26 cellular contexts compared by ENCODE assay signal in genomic region chr19:41606215-41606837, GRCh38. TPM values are rescaled to one million over a fixed set of nuclear protein-coding genes. Genes with fewer than 3 reads are reported as not detected.
A peak's percentile ranks its signal among the peaks of the same experiment; 100 is the strongest.
DNase-seq lines count a peak whose midpoint lies in the region; ATAC-seq, FAIRE-seq and TF ChIP-seq lines count a peak whose summit lies in the region.
"Had no signal": no experiment of that assay in that cellular context is flagged by ENCODE, and none has a peak within 500 bp of the region (broad histone marks: within the 10 kb centered on the region; RNA-seq: fewer than 3 reads in every experiment).

No MANE protein-coding gene starts in this region.

- H3F3A ChIP-seq in GM23248 (ENCODE audit: insufficient read depth), result no peaks in the 10 kb centered on the region

- H4K20me1 ChIP-seq in GM23248 (ENCODE audit: insufficient read depth), result no peaks in the 10 kb centered on the region

- peak; percentile 1 for DNase-seq in right atrium auricular region (ENCODE audit: low spot score)
- no peak for DNase-seq in right cardiac atrium
- DNase-seq in ecto neural progenitor cell (ENCODE audit: low spot score), result peak; percentile 22
- peak; percentile 6 for DNase-seq in sciatic nerve (ENCODE audit: low spot score)
- DNase-seq in vagina (ENCODE audit: extremely low spot score in 2 of 2), result peak; percentile 69 to 77
- no peak for DNase-seq in GM12892 (ENCODE audit: insufficient read length)
- DNase-seq in GM23248, result no peak
- DNase-seq: ACHN; BE2C; C1 segment of cervical spinal cord; CD4-positive, CD25-positive, alpha-beta regulatory T cell; CD8-positive, alpha-beta memory T cell; COR-L47; DMS 273 treated with DMSO at 0.1 percent for 48 hours; DMS53; DND-41; EL had no signal

- intact Hi-C loops in right cardiac atrium (cut with DNase I), result no loop called here
- intact Hi-C loops in sciatic nerve (cut with DNase I), result no loop called here
- intact Hi-C loops in vagina (cut with DNase I), result no loop called here

- FAIRE-seq in GM12892 (lab: Jason Lieb, UNC), result no peak
- FAIRE-seq: A204.1, GM12878, GM19239 had no signal

- H3K9me2 ChIP-seq in GM23248 (ENCODE audit: insufficient read depth), result no peaks in the 10 kb centered on the region

- in situ Hi-C loops in GM23248 (cut with MboI), result no loop called here

- H3K4me1 Mint-ChIP-seq in activated T-helper 17 cell treated with anti-CD3 and anti-CD28 coated beads, Interleukin-2, amount 50 U/mL, for 72 hours, result no peaks in the 10 kb centered on the region
- H3K4me1 Mint-ChIP-seq: CD8-positive, alpha-beta memory T cell had no signal

- H3K4me1 ChIP-seq in right atrium auricular region (no peaks in the 10 kb centered on the region), right cardiac atrium (ENCODE audit: control insufficient read depth, insufficient read depth, low read length) (no peaks in the 10 kb centered on the region), vagina (no peaks in the 10 kb centered on the region), GM23248 (ENCODE audit: insufficient read depth) (no peaks in the 10 kb centered on the region)
- H3K4me1 ChIP-seq: BE2C, HAP-1 had no signal

- no peak for TF ChIP-seq CTCF in right atrium auricular region (IDR thresholded peaks at IDR 0.05)
- no peak for TF ChIP-seq CTCF in vagina (IDR thresholded peaks at IDR 0.05)

- H3K79me2 ChIP-seq in GM23248 (ENCODE audit: insufficient read depth), result no peaks in the 10 kb centered on the region

- H3K27me3 ChIP-seq in right atrium auricular region (no peaks in the 10 kb centered on the region), right cardiac atrium (ENCODE audit: control insufficient read depth, insufficient read depth) (no peaks in the 10 kb centered on the region), vagina (no peaks in the 10 kb centered on the region), GM23248 (replicated peaks; ENCODE audit: insufficient read depth) (peaks cover 13% of the 10 kb centered on the region)

- H3K9me3 ChIP-seq in right atrium auricular region (peaks cover 0 to 5% of the 10 kb centered on the region in 2 donors), right cardiac atrium (ENCODE audit: control insufficient read depth, low read length) (no peaks in the 10 kb centered on the region), vagina (no peaks in the 10 kb centered on the region), GM23248 (ENCODE audit: low read depth) (no peaks in the 10 kb centered on the region)
- H3K9me3 ChIP-seq: BE2C, HAP-1 had no signal

- no peak overlapping the region for H2AFZ ChIP-seq in GM23248

- H3K27ac ChIP-seq in right atrium auricular region (no peak overlapping the region), right cardiac atrium (ENCODE audit: low read length) (no peak overlapping the region), vagina (no peak overlapping the region), GM23248 (no peak overlapping the region)
- H3K27ac ChIP-seq: HL-60 had no signal

- no peak for TF ChIP-seq POLR2A in vagina (IDR thresholded peaks at IDR 0.05)
- no peak for TF ChIP-seq POLR2A in GM12892 (IDR thresholded peaks at IDR 0.05; ENCODE audit: low read depth, low read length)

- H3K9me3 Mint-ChIP-seq in activated T-helper 17 cell treated with anti-CD3 and anti-CD28 coated beads, Interleukin-2, amount 50 U/mL, for 72 hours, result no peaks in the 10 kb centered on the region
- H3K9me3 Mint-ChIP-seq: CD8-positive, alpha-beta memory T cell had no signal

- H3K36me3 ChIP-seq in right atrium auricular region, result no peaks in the 10 kb centered on the region
- no peaks in the 10 kb centered on the region for H3K36me3 ChIP-seq in vagina
- H3K36me3 ChIP-seq in GM23248 (ENCODE audit: low read depth), result no peaks in the 10 kb centered on the region
- H3K36me3 ChIP-seq: BE2C, HAP-1 had no signal

- ATAC-seq in right cardiac atrium, result no peak
- no peak for ATAC-seq in sciatic nerve
- no peak for ATAC-seq in activated T-helper 17 cell treated with anti-CD3 and anti-CD28 coated beads, Interleukin-2, amount 50 U/mL, for 72 hours (replicated peaks)
- ATAC-seq: GM12878 had no signal

- no peak overlapping the region for H3K4me3 ChIP-seq in right atrium auricular region
- H3K4me3 ChIP-seq in right cardiac atrium (ENCODE audit: low read length), result no peak overlapping the region
- no peak overlapping the region for H3K4me3 ChIP-seq in vagina
- no peak overlapping the region for H3K4me3 ChIP-seq in GM23248
- H3K4me3 ChIP-seq: GM12878, HAP-1 had no signal

- 81% methylated on average over 5 of the region's 5 CpGs for WGBS in right cardiac atrium
- 24 to 32% methylated on average over 5 of the region's 5 CpGs for WGBS in GM23248 (ENCODE audit: low coverage in 1 of 2, low lambda C conversion rate in 2 of 2, missing lambda C conversion rate in 2 of 2), 2 experiments

- H3K4me3 Mint-ChIP-seq in activated T-helper 17 cell treated with anti-CD3 and anti-CD28 coated beads, Interleukin-2, amount 50 U/mL, for 72 hours, result no peak overlapping the region
- H3K4me3 Mint-ChIP-seq: CD4-positive, CD25-positive, alpha-beta regulatory T cell; CD8-positive, alpha-beta memory T cell had no signal

- H3K4me2 ChIP-seq in GM23248 (ENCODE audit: unreplicated experiment), result no peak overlapping the region

- peaks cover 4% of the 10 kb centered on the region for H3K27me3 Mint-ChIP-seq in activated T-helper 17 cell treated with anti-CD3 and anti-CD28 coated beads, Interleukin-2, amount 50 U/mL, for 72 hours

- no peak overlapping the region for H3K9ac ChIP-seq in GM23248

- H3K36me3 Mint-ChIP-seq in activated T-helper 17 cell treated with anti-CD3 and anti-CD28 coated beads, Interleukin-2, amount 50 U/mL, for 72 hours (ENCODE audit: low read depth), result no peaks in the 10 kb centered on the region

- no peak overlapping the region for H3K27ac Mint-ChIP-seq in activated T-helper 17 cell treated with anti-CD3 and anti-CD28 coated beads, Interleukin-2, amount 50 U/mL, for 72 hours
- H3K27ac Mint-ChIP-seq: CD8-positive, alpha-beta memory T cell had no signal

RNA-seq across cellular contexts. Expression of gene CEACAM4, which starts 20.5 kb away (rescaled TPM):
- under 1 TPM in 1 of 2 donors, not detected in 1; 0.67 TPM for total RNA-seq in right atrium auricular region
- total RNA-seq in right cardiac atrium, result under 1 TPM; 0.25 to 0.62 (median 0.32) TPM
- polyA plus RNA-seq in right cardiac atrium, result 0.16 TPM
- total RNA-seq in sciatic nerve, result 1.9 TPM
- total RNA-seq in vagina, result not detected
- not detected for polyA plus RNA-seq in GM12892 (2012; ENCODE audit: missing spikeins)
- total RNA-seq in GM23248 (2014; rRNA removed; shearing (Covaris generic)), result not detected in 2 replicates
- polyA plus RNA-seq in GM23248 (2016; fragmentation: Nextera tagmentation; extraction: Ambion mirVana), result not detected in 2 replicates
- not detected for total RNA-seq in activated T-helper 17 cell treated with anti-CD3 and anti-CD28 coated beads, Interleukin-2, amount 50 U/mL, for 72 hours
- total RNA-seq: CD8-positive, alpha-beta memory T cell; G401; GM12878; H4; HT1080 had no signal
- polyA plus RNA-seq: CD8-positive, alpha-beta memory T cell; GM12878 had no signal

RNA-seq across cellular contexts. Expression of gene CEACAM21, which starts 30.4 kb away (rescaled TPM):
- total RNA-seq in right atrium auricular region (1 to 10 TPM in 1 of 2 donors, not detected in 1; 1.3 TPM), right cardiac atrium (1 to 10 TPM in 2 of 4 donors, under 1 TPM in 2; 0.65 to 1.6 (median 1.2) TPM), sciatic nerve (2.5 TPM), vagina (not detected)
- polyA plus RNA-seq in right cardiac atrium (0.36 TPM), GM23248 (2016; fragmentation: Nextera tagmentation; extraction: Ambion mirVana) (not detected in 2 replicates)
- polyA plus RNA-seq in GM12892 (2012; ENCODE audit: missing spikeins), result 21.8 TPM
- total RNA-seq in GM23248 (2014; rRNA removed; shearing (Covaris generic)), result not detected in 2 replicates
- total RNA-seq in activated T-helper 17 cell treated with anti-CD3 and anti-CD28 coated beads, Interleukin-2, amount 50 U/mL, for 72 hours, result 10 to 100 TPM; 27.1 to 30.7 TPM
- total RNA-seq: HT1080 had no signal

Comparison
In these comparisons a context has a peak if more than half of its experiments do, and no peak if none do; other contexts are left out.
1. DNase-seq: peak in right atrium auricular region (single experiment), ecto neural progenitor cell (single experiment), sciatic nerve (single experiment) and vagina (2 of 2); none in right cardiac atrium (0 of 3), GM12892 (single experiment) and GM23248 (single experiment).